In genomic region chr1:211613951-211614350, GRCh38 we compare ENCODE assay signal across 13 cellular contexts. TPM values are rescaled to one million over a fixed set of nuclear protein-coding genes. Genes with fewer than 3 reads are reported as not detected.
A peak's percentile ranks its signal among the peaks of the same experiment; 100 is the strongest.
DNase-seq lines count a peak whose midpoint lies in the region; ATAC-seq, FAIRE-seq and TF ChIP-seq lines count a peak whose summit lies in the region.
"Had no signal": no experiment of that assay in that cellular context is flagged by ENCODE, and none has a peak within 500 bp of the region (broad histone marks: within the 10 kb centered on the region; RNA-seq: fewer than 3 reads in every experiment).

No MANE protein-coding gene starts in this region.

- H2AK5ac ChIP-seq in IMR-90 (ENCODE audit: low read depth, low read length), result peak overlapping the region; percentile 72

- H3K36me3 Mint-ChIP-seq in CD14-positive monocyte (peaks cover 0 to 3% of the 10 kb centered on the region in 2 donors), neural progenitor cell (no peaks in the 10 kb centered on the region)

- TF ChIP-seq CTCF in CD14-positive monocyte (IDR thresholded peaks at IDR 0.05), result no peak
- TF ChIP-seq CTCF in IMR-90 (conservative IDR thresholded peaks at IDR 0.05; ENCODE audit: low read depth, low read length), result no peak
- no peak for TF ChIP-seq CTCF in K562 (IDR thresholded peaks at IDR 0.05 in 2 of 3, conservative IDR thresholded peaks at IDR 0.05 in 1 of 3; ENCODE audit: insufficient read depth in 2 of 3, low read depth in 1 of 3, low read length in 3 of 3)
- no peak for TF ChIP-seq CTCF in neural progenitor cell (IDR thresholded peaks at IDR 0.05)

- H3K27me3 Mint-ChIP-seq in CD14-positive monocyte (ENCODE audit: low read depth in 3 of 3), result no peaks in the 10 kb centered on the region
- H3K27me3 Mint-ChIP-seq in neural progenitor cell (ENCODE audit: insufficient read depth, low read depth), result peaks cover 4% of the 10 kb centered on the region

- H3K9me1 ChIP-seq in IMR-90 (ENCODE audit: insufficient read depth, low read length) (peaks cover 13% of the 10 kb centered on the region), K562 (ENCODE audit: control insufficient read depth, insufficient read depth, low read length) (peaks cover 3% of the 10 kb centered on the region)

- peak overlapping the region; percentile 29; the same call in 1 of the 2 replicates for H2BK20ac ChIP-seq in IMR-90 (ENCODE audit: low read depth, low read length)

- H3K4me2 ChIP-seq in IMR-90 (ENCODE audit: low read depth, low read length) (no peak overlapping the region), K562 (ENCODE audit: insufficient read depth, low read length) (peak overlapping the region; percentile 43; the same call in 1 of the 2 replicates), neural progenitor cell (no peak overlapping the region)

- peak overlapping the region; percentile 74 for H3K14ac ChIP-seq in IMR-90 (replicated peaks; ENCODE audit: low read depth, low read length)

- H3K4me1 Mint-ChIP-seq in CD14-positive monocyte (peaks cover 52% of the 10 kb centered on the region), neural progenitor cell (peaks cover 25% of the 10 kb centered on the region)

- H3K27me3 ChIP-seq in IMR-90 (ENCODE audit: control insufficient read depth, insufficient read depth, low read length), result no peaks in the 10 kb centered on the region
- H3K27me3 ChIP-seq in K562 (ENCODE audit: control insufficient read depth in 2 of 2, insufficient read depth in 2 of 2, low read length in 2 of 2), result no peaks in the 10 kb centered on the region; a peak in 1 of 5 replicates
- H3K27me3 ChIP-seq in neural progenitor cell, result no peaks in the 10 kb centered on the region
- H3K27me3 ChIP-seq: BE2C, foreskin keratinocyte had no signal

- H3K4me3 Mint-ChIP-seq in CD14-positive monocyte (no peak overlapping the region), neural progenitor cell (no peak overlapping the region)
- H3K4me3 Mint-ChIP-seq: endodermal cell had no signal

- H3K9me3 ChIP-seq in IMR-90 (ENCODE audit: control insufficient read depth, insufficient read depth, low read length) (no peaks in the 10 kb centered on the region), K562 (replicated peaks; ENCODE audit: control insufficient read depth, insufficient read depth, low read depth, low read length) (no peaks in the 10 kb centered on the region), neural progenitor cell (ENCODE audit: low read depth) (no peaks in the 10 kb centered on the region)
- H3K9me3 ChIP-seq: BE2C had no signal

- H2BK120ac ChIP-seq in IMR-90 (ENCODE audit: low read depth, low read length), result peak overlapping the region; percentile 80

- no peak overlapping the region for H3K9ac ChIP-seq in IMR-90 (ENCODE audit: low read depth, low read length)
- H3K9ac ChIP-seq in K562 (ENCODE audit: insufficient read depth in 1 of 2, low read depth in 2 of 2, low read length in 2 of 2), result peak overlapping the region in 1 of 2 experiments; percentile 63; a peak in 1 of 4 replicates
- no peak overlapping the region for H3K9ac ChIP-seq in neural progenitor cell

- TF ChIP-seq POLR2A in IMR-90 (IDR thresholded peaks at IDR 0.05; ENCODE audit: low read depth, low read length) (no peak), K562 (conservative IDR thresholded peaks at IDR 0.05) (no peak)

- dilution Hi-C loops in IMR-90 (cut with HindIII; ENCODE audit: low sequenced_read_pairs, unreplicated experiment), result no loop called here

- POLR2A ChIA-PET in IMR-90 (lab: Charles Lee; ENCODE audit: unreplicated experiment) (interaction anchor here (0.5 kb wide), 1 partner anchor 264 kb away, joined by 3 read pairs; no protein-coding TSS in a partner anchor), K562 (lab: Yijun Ruan, JAX) (interaction anchor here (0.6 to 2.2 kb wide), 11 partner anchors 8 to 90 kb away, joined by 3 to 10 read pairs (median 4); partner anchors contain the start of gene SLC30A1)

- H4K5ac ChIP-seq in IMR-90 (ENCODE audit: low read depth, low read length), result 0 out of 2 replicates have a peak overlapping the region, but pooled peaks have one; percentile 0

- peak overlapping the region; percentile 79 for H2AK9ac ChIP-seq in IMR-90 (replicated peaks; ENCODE audit: low read depth, low read length, poor library complexity)

- H2BK15ac ChIP-seq in IMR-90 (ENCODE audit: low read depth, low read length), result peak overlapping the region; percentile 64; the same call in 1 of the 3 replicates

- ATAC-seq in IMR-90 (ENCODE audit: low read depth), result no peak
- ATAC-seq in K562, result peak; percentile 9

- H4K20me1 ChIP-seq in IMR-90 (ENCODE audit: insufficient read depth, low read length) (no peaks in the 10 kb centered on the region), K562 (replicated peaks; ENCODE audit: control insufficient read depth, insufficient read depth, low read length) (no peaks in the 10 kb centered on the region), neural progenitor cell (ENCODE audit: low read depth) (no peaks in the 10 kb centered on the region)

- DNase-seq in CD14-positive monocyte (ENCODE audit: low spot score) (no peak), IMR-90 (no peak), K562 (ENCODE audit: extremely low read depth in 1 of 4, low spot score in 3 of 4) (peak in 2 of 4 experiments; percentile 61 to 74), neural progenitor cell (ENCODE audit: low spot score) (no peak), ureter (ENCODE audit: low spot score) (no peak), COR-L47 (lab: John Stamatoyannopoulos, UW) (no peak)
- DNase-seq in activated CD4-positive, alpha-beta T cell treated with anti-CD3 and anti-CD28 coated beads for 4 hours, result no peak
- DNase-seq: activated effector memory CD4-positive, alpha-beta T cell treated with Interleukin-2 at 50 U/mL for 16 hours; endodermal cell; NCI-H1694; NCI-H345 had no signal

- H3K27ac Mint-ChIP-seq in CD14-positive monocyte (peak overlapping the region; percentile 92 to 98 (median 96)), neural progenitor cell (peak overlapping the region; percentile 46)
- H3K27ac Mint-ChIP-seq: endodermal cell had no signal

- H3K56ac ChIP-seq in IMR-90 (ENCODE audit: extremely low read depth, insufficient read depth, low read length), result no peak overlapping the region

- no peaks in the 10 kb centered on the region for H3K79me1 ChIP-seq in IMR-90 (ENCODE audit: low read depth in 1 of 2, low read length in 2 of 2)

- intact Hi-C loops in CD14-positive monocyte (cut with micrococcal nuclease) (loop anchor here in 1 of 2 donors (2.0 kb wide), 1 partner anchor 35 kb away; the partner anchor contains the start of gene SLC30A1), IMR-90 (cut with micrococcal nuclease) (loop anchor here (1.0 kb wide), 1 partner anchor 35 kb away; the partner anchor contains the start of gene SLC30A1), K562 (cut with micrococcal nuclease) (loop anchor here (2.0 kb wide), 1 partner anchor 17 kb away; no protein-coding TSS in a partner anchor)

- H4K91ac ChIP-seq in IMR-90 (ENCODE audit: insufficient read depth, low read depth, low read length), result peak overlapping the region; percentile 52; the same call in 1 of the 2 replicates

- CTCF ChIA-PET in IMR-90 (lab: Yijun Ruan, JAX), result interaction anchor here (0.5 to 1.0 kb wide), 3 partner anchors 24 to 1094 kb away, joined by 3 to 5 read pairs (median 4); no protein-coding TSS in a partner anchor
- CTCF ChIA-PET in K562 (lab: Yijun Ruan, JAX; ENCODE audit: low intra/inter-chr PET ratio), result no interaction called here

- peak overlapping the region in 1 of 2 experiments; percentile 57; a peak in 1 of 4 replicates for H4K8ac ChIP-seq in IMR-90 (ENCODE audit: low read depth in 2 of 2, low read length in 2 of 2)

- H3K36me3 ChIP-seq in IMR-90 (ENCODE audit: control insufficient read depth, insufficient read depth, low read length), result no peaks in the 10 kb centered on the region
- H3K36me3 ChIP-seq in K562 (ENCODE audit: control insufficient read depth, insufficient read depth, low read length), result no peaks in the 10 kb centered on the region
- H3K36me3 ChIP-seq in neural progenitor cell, result no peaks in the 10 kb centered on the region
- H3K36me3 ChIP-seq: BE2C had no signal

- no peak for FAIRE-seq in K562 (lab: Jason Lieb, UNC)

- H3K23ac ChIP-seq in IMR-90 (ENCODE audit: low read depth, low read length), result no peak overlapping the region

- WGBS in IMR-90 (ENCODE audit: extremely low coverage in 2 of 2, insufficient read length in 1 of 2), 2 experiments, result no CpG with 5 or more reads among the region's 5 CpGs
- 4% methylated on average over 5 of the region's 5 CpGs for WGBS in K562 (ENCODE audit: insufficient coverage, low coverage, missing lambda C conversion rate)

- H3K79me2 ChIP-seq in K562 (ENCODE audit: control insufficient read depth, insufficient read depth, low read length) (no peaks in the 10 kb centered on the region), neural progenitor cell (ENCODE audit: low read depth) (no peaks in the 10 kb centered on the region)

- in situ Hi-C loops in IMR-90 (cut with MboI; ENCODE audit: low sequenced_read_pairs), result no loop called here
- in situ Hi-C loops in K562 (cut with MboI), result no loop called here

- H3K18ac ChIP-seq in IMR-90 (ENCODE audit: low read depth, low read length), result peak overlapping the region; percentile 3

- H3K4me1 ChIP-seq in IMR-90 (ENCODE audit: control insufficient read depth, insufficient read depth, low read length) (peaks cover 9% of the 10 kb centered on the region), K562 (replicated peaks in 1 of 2; ENCODE audit: control insufficient read depth in 2 of 2, insufficient read depth in 2 of 2, low read length in 2 of 2) (peaks cover 61 to 63% of the 10 kb centered on the region in 2 experiments), neural progenitor cell (peaks cover 7% of the 10 kb centered on the region)
- H3K4me1 ChIP-seq: foreskin keratinocyte had no signal

- H3K4ac ChIP-seq in IMR-90 (ENCODE audit: low read depth, low read length), result peak overlapping the region; percentile 68; the same call in 1 of the 2 replicates

- no peak overlapping the region for H3K4me3 ChIP-seq in IMR-90 (ENCODE audit: insufficient read depth, low read depth, low read length)
- no peak overlapping the region for H3K4me3 ChIP-seq in K562
- no peak overlapping the region for H3K4me3 ChIP-seq in neural progenitor cell

- TF ChIP-seq EP300 in K562 (IDR thresholded peaks at IDR 0.05; ENCODE audit: low read length), result peak; percentile 78

- H3K27ac ChIP-seq in IMR-90 (ENCODE audit: insufficient read depth, low read length) (peak overlapping the region; percentile 24; the same call in 1 of the 2 replicates), K562 (ENCODE audit: extremely low read depth, low read depth, low read length) (peak overlapping the region; percentile 96), neural progenitor cell (no peak overlapping the region)
- H3K27ac ChIP-seq: foreskin keratinocyte had no signal

- TF ChIP-seq RAD21 in IMR-90 (IDR thresholded peaks at IDR 0.05; ENCODE audit: low read length) (no peak), K562 (CRISPR knock-in tag; conservative IDR thresholded peaks at IDR 0.05 in 1 of 2, IDR thresholded peaks at IDR 0.05 in 1 of 2) (no peak)

- no peak overlapping the region for H2AFZ ChIP-seq in IMR-90 (replicated peaks; ENCODE audit: low read length, poor library complexity)
- peak overlapping the region; percentile 29; the same call in 1 of the 2 replicates for H2AFZ ChIP-seq in K562 (ENCODE audit: low read depth, low read length)
- H2AFZ ChIP-seq in neural progenitor cell (replicated peaks), result no peak overlapping the region

- H3F3A ChIP-seq in neural progenitor cell (ENCODE audit: low read depth), result peaks cover 5% of the 10 kb centered on the region

- H2BK5ac ChIP-seq in IMR-90 (ENCODE audit: low read depth, low read length, poor library complexity, severe bottlenecking), result peak overlapping the region; percentile 50

- peaks cover 0 to 2% (median 0%) of the 10 kb centered on the region in 7 donors for H3K9me3 Mint-ChIP-seq in CD14-positive monocyte
- H3K9me3 Mint-ChIP-seq in neural progenitor cell, result no peaks in the 10 kb centered on the region
- H3K9me3 Mint-ChIP-seq: endodermal cell had no signal

- BruUV-seq in IMR-90 (replicated peaks; lab: Mats Ljungman, UMichigan), result no TSS peak
- no TSS peak for BruUV-seq in K562 (replicated peaks; lab: Mats Ljungman, UMichigan)

RNA-seq across cellular contexts. Expression of gene SLC30A1, which starts 35.0 kb away (rescaled TPM):
- polyA plus RNA-seq in CD14-positive monocyte (10 to 100 TPM; 11.9 to 13.2 TPM), IMR-90 (2012; rRNA removed) (4.2 and 5.4 TPM in 2 replicates), K562 (2011; rRNA removed) (6.6 and 6.7 TPM in 2 replicates), K562 (2014; fragmentation: Illumina TruSeq; extraction: Trizol) (6.4 and 7.9 TPM in 2 replicates), K562 (2014; fragmentation: Nextera tagmentation; extraction: Ambion mirVana) (1 to 10 TPM; 4.1 to 4.2 TPM), K562 (2014; rRNA removed) (4.8 and 5.1 TPM in 2 replicates)
- total RNA-seq in IMR-90 (2012; rRNA removed) (8.4 and 17.8 TPM in 2 replicates), K562 (2014; rRNA removed) (5.0 and 5.4 TPM in 2 replicates), K562 (2014; rRNA removed; fragmentation: Illumina TruSeq; extraction: Trizol) (11.9 and 12.0 TPM in 2 replicates), K562 (2015; rRNA removed; fragmentation: Illumina TruSeq; extraction: Trizol) (13.8 and 14.4 TPM in 2 replicates), K562 (2021) (13.1 and 14.6 TPM in 2 replicates), neural progenitor cell (ENCODE audit: low replicate concordance) (4.8 and 7.1 TPM in 2 replicates), ureter (28.9 TPM)
- 3.2 and 4.6 TPM in 2 replicates for polyA plus RNA-seq in IMR-90 (2012; cell fraction: cytosol; rRNA removed)
- polyA plus RNA-seq in IMR-90 (2012; cell fraction: nucleus; rRNA removed; ENCODE audit: low replicate concordance), result 3.9 and 4.3 TPM in 2 replicates
- total RNA-seq in K562 (2011; cell fraction: chromatin; rRNA removed; ENCODE audit: low replicate concordance), result 11.4 and 24.0 TPM in 2 replicates
- 14.2 and 15.8 TPM in 2 replicates for total RNA-seq in K562 (2011; cell fraction: nucleolus; rRNA removed)
- total RNA-seq in K562 (2011; cell fraction: nucleoplasm; rRNA removed), result 19.2 and 26.8 TPM in 2 replicates
- polyA plus RNA-seq in K562 (2011; cell fraction: cytosol; rRNA removed), result 3.2 and 3.5 TPM in 2 replicates
- 4.1 and 5.4 TPM in 2 replicates for polyA plus RNA-seq in K562 (2011; cell fraction: nucleus; rRNA removed)
- polyA plus RNA-seq in K562 (2012), result 4.5 and 8.6 TPM in 2 replicates
- 15.2 and 23.0 TPM in 2 replicates for polyA minus RNA-seq in K562 (2011; rRNA and poly(A)+ RNA removed)
- 8.5 and 10.6 TPM in 2 replicates for polyA minus RNA-seq in K562 (2011; cell fraction: cytosol; rRNA and poly(A)+ RNA removed)
- polyA minus RNA-seq in K562 (2011; cell fraction: nucleus; rRNA and poly(A)+ RNA removed), result 9.6 and 22.0 TPM in 2 replicates
